In the genomic region with DNA sequence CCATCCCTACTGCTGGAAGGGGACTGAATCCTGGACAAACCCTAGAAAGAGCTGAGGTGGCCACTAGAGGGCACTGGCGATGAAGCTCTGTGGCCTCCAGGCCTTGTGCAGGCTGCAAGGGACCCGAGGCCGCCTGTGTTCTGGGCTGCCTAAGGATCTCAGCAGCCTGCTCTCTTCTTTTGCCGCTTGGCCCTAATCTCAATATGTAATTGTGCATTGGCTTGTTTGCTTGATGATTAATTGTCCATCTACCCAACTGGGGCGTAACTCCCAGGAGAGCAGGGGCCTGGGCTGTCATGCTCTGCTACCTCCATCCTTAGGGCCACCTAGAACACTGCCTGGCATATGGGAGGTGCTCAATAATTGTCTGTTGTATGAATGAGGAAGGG, we compare ENCODE assay signal across 8 cellular contexts.
A peak's percentile ranks its signal among the peaks of the same experiment; 100 is the strongest.
DNase-seq lines count a peak whose midpoint lies in the region; ATAC-seq, FAIRE-seq and TF ChIP-seq lines count a peak whose summit lies in the region.

No MANE protein-coding gene starts in this region.

- H3K4me3 ChIP-seq in KMS-11 (IDR thresholded peaks at IDR 0.05; ENCODE audit: insufficient read depth, low read depth, low read length): no peak overlapping the region
- H3K4me3 ChIP-seq in PC-9: no peak overlapping the region
- no peak overlapping the region for H3K4me3 ChIP-seq in fibroblast of lung (replicated peaks in 1 of 4; ENCODE audit: control extremely low read depth in 1 of 4, insufficient read depth in 1 of 4, low read depth in 3 of 4, low read length in 4 of 4)
- H3K4me3 ChIP-seq in neural progenitor cell: no peak overlapping the region
- H3K4me3 ChIP-seq in stomach: no peak overlapping the region

- H3K36me3 ChIP-seq in KMS-11 (ENCODE audit: insufficient read depth) (no peaks in the 10 kb centered on the region), PC-9 (ENCODE audit: low read depth) (no peaks in the 10 kb centered on the region), fibroblast of lung (ENCODE audit: control insufficient read depth, insufficient read depth, low read length) (peaks cover 16% of the 10 kb centered on the region), neural progenitor cell (no peaks in the 10 kb centered on the region), stomach (peaks cover 0 to 61% (median 33%) of the 10 kb centered on the region in 4 donors)

- H3K79me2 ChIP-seq in KMS-11 (ENCODE audit: insufficient read depth, low read depth): no peaks in the 10 kb centered on the region
- H3K79me2 ChIP-seq in PC-9 (ENCODE audit: low read depth): no peaks in the 10 kb centered on the region
- no peaks in the 10 kb centered on the region for H3K79me2 ChIP-seq in fibroblast of lung (ENCODE audit: control insufficient read depth, insufficient read depth, low read length)
- no peaks in the 10 kb centered on the region for H3K79me2 ChIP-seq in neural progenitor cell (ENCODE audit: low read depth)

- no peak overlapping the region for H2AFZ ChIP-seq in KMS-11 (ENCODE audit: low read depth)
- no peak overlapping the region for H2AFZ ChIP-seq in PC-9
- H2AFZ ChIP-seq in fibroblast of lung (ENCODE audit: low read length): no peak overlapping the region
- H2AFZ ChIP-seq in neural progenitor cell (replicated peaks): no peak overlapping the region

- H3K9ac ChIP-seq in KMS-11: no peak overlapping the region
- H3K9ac ChIP-seq in fibroblast of lung (ENCODE audit: insufficient read depth, low read length): no peak overlapping the region
- no peak overlapping the region for H3K9ac ChIP-seq in neural progenitor cell

- CTCF ChIA-PET in PC-9 (lab: Charles Lee): no interaction called here

- H3F3A ChIP-seq in PC-9 (ENCODE audit: insufficient read depth, low read depth): no peaks in the 10 kb centered on the region
- no peaks in the 10 kb centered on the region for H3F3A ChIP-seq in neural progenitor cell (ENCODE audit: low read depth)

- H3K4me1 Mint-ChIP-seq in activated T-cell treated with anti-CD3 and anti-CD28 coated beads, Interleukin-2, amount 50 U/mL, for 24 hours (ENCODE audit: low read depth): peaks cover 8% of the 10 kb centered on the region
- H3K4me1 Mint-ChIP-seq in neural progenitor cell: peaks cover 10% of the 10 kb centered on the region

- intact Hi-C loops in PC-9 (cut with micrococcal nuclease; ENCODE audit: unreplicated experiment): loop anchor here (1.0 kb wide), 1 partner anchor 85 kb away; no protein-coding TSS in a partner anchor
- intact Hi-C loops in stomach (cut with DNase I; ENCODE audit: low total_unique reads): loop anchor here (5.0 kb wide), 1 partner anchor 85 kb away; no protein-coding TSS in a partner anchor

- H3K4me2 ChIP-seq in KMS-11 (no peak overlapping the region), PC-9 (no peak overlapping the region), fibroblast of lung (ENCODE audit: extremely low read depth, insufficient read depth, low read length) (no peak overlapping the region), neural progenitor cell (no peak overlapping the region)

- H3K27ac Mint-ChIP-seq in activated T-cell treated with anti-CD3 and anti-CD28 coated beads, Interleukin-2, amount 50 U/mL, for 24 hours: peak overlapping the region; percentile 48
- no peak overlapping the region for H3K27ac Mint-ChIP-seq in neural progenitor cell

- POLR2A ChIA-PET in PC-9 (lab: Charles Lee; ENCODE audit: unreplicated experiment): no interaction called here

- no peaks in the 10 kb centered on the region for H3K9me3 Mint-ChIP-seq in activated T-cell treated with anti-CD3 and anti-CD28 coated beads, Interleukin-2, amount 50 U/mL, for 24 hours
- no peaks in the 10 kb centered on the region for H3K9me3 Mint-ChIP-seq in neural progenitor cell

- no peaks in the 10 kb centered on the region for H3K27me3 ChIP-seq in KMS-11 (ENCODE audit: insufficient read depth, low read depth)
- H3K27me3 ChIP-seq in PC-9 (ENCODE audit: insufficient read depth, low read depth): no peaks in the 10 kb centered on the region
- no peaks in the 10 kb centered on the region for H3K27me3 ChIP-seq in fibroblast of lung (ENCODE audit: control insufficient read depth, insufficient read depth, low read length)
- no peaks in the 10 kb centered on the region for H3K27me3 ChIP-seq in neural progenitor cell
- no peaks in the 10 kb centered on the region for H3K27me3 ChIP-seq in stomach

- TF ChIP-seq CTCF in D721Med (IDR thresholded peaks at IDR 0.05; ENCODE audit: insufficient read depth, missing control alignments): peak; percentile 86
- TF ChIP-seq CTCF in KMS-11 (conservative IDR thresholded peaks at IDR 0.05; ENCODE audit: low read depth, low read length): peak; percentile 70
- peak; percentile 77 for TF ChIP-seq CTCF in PC-9 (conservative IDR thresholded peaks at IDR 0.05)
- peak; percentile 90 to 95 for TF ChIP-seq CTCF in fibroblast of lung (conservative IDR thresholded peaks at IDR 0.05 in 1 of 2, IDR thresholded peaks at IDR 0.05 in 1 of 2; ENCODE audit: low read depth in 1 of 2, low read length in 2 of 2)
- peak; percentile 90 for TF ChIP-seq CTCF in neural progenitor cell (IDR thresholded peaks at IDR 0.05)
- TF ChIP-seq CTCF in stomach (IDR thresholded peaks at IDR 0.05): peak in 5 of 7 experiments; percentile 59 to 91 (median 76)

- DNase-seq in D721Med (ENCODE audit: insufficient read length, low spot score) (peak; percentile 95), PC-9 (peak; percentile 37 to 56), fibroblast of lung (ENCODE audit: low read depth in 2 of 2) (peak; percentile 62 to 83), neural progenitor cell (ENCODE audit: low spot score) (peak; percentile 87), stomach (peak; percentile 84)
- peak; percentile 85 for DNase-seq in activated T-cell treated with anti-CD3 and anti-CD28 coated beads, Interleukin-2, amount 50 U/mL, for 24 hours

- H4K20me1 ChIP-seq in KMS-11 (ENCODE audit: insufficient read depth): no peaks in the 10 kb centered on the region
- H4K20me1 ChIP-seq in PC-9 (ENCODE audit: insufficient read depth): no peaks in the 10 kb centered on the region
- H4K20me1 ChIP-seq in fibroblast of lung (ENCODE audit: control insufficient read depth, extremely low read depth, insufficient read depth, low read length): no peaks in the 10 kb centered on the region
- H4K20me1 ChIP-seq in neural progenitor cell (ENCODE audit: low read depth): no peaks in the 10 kb centered on the region

- no peak overlapping the region for H3K4me3 Mint-ChIP-seq in activated T-cell treated with anti-CD3 and anti-CD28 coated beads, Interleukin-2, amount 50 U/mL, for 24 hours
- no peak overlapping the region for H3K4me3 Mint-ChIP-seq in neural progenitor cell

- H3K9me2 ChIP-seq in PC-9 (ENCODE audit: insufficient read depth): no peaks in the 10 kb centered on the region

- peak; percentile 63 for FAIRE-seq in D721Med (lab: Jason Lieb, UNC)

- no peaks in the 10 kb centered on the region for H3K27me3 Mint-ChIP-seq in activated T-cell treated with anti-CD3 and anti-CD28 coated beads, Interleukin-2, amount 50 U/mL, for 24 hours
- H3K27me3 Mint-ChIP-seq in neural progenitor cell (ENCODE audit: insufficient read depth, low read depth): no peaks in the 10 kb centered on the region

- H3K9me3 ChIP-seq in PC-9 (ENCODE audit: insufficient read depth, low read depth): no peaks in the 10 kb centered on the region
- no peaks in the 10 kb centered on the region for H3K9me3 ChIP-seq in fibroblast of lung (ENCODE audit: control insufficient read depth, insufficient read depth, low read depth, low read length)
- no peaks in the 10 kb centered on the region for H3K9me3 ChIP-seq in neural progenitor cell (ENCODE audit: low read depth)
- no peaks in the 10 kb centered on the region for H3K9me3 ChIP-seq in stomach

- H3K4me1 ChIP-seq in KMS-11 (ENCODE audit: low read depth, poor library complexity, severe bottlenecking): no peaks in the 10 kb centered on the region
- no peaks in the 10 kb centered on the region for H3K4me1 ChIP-seq in PC-9 (replicated peaks; ENCODE audit: insufficient read depth)
- H3K4me1 ChIP-seq in fibroblast of lung (ENCODE audit: control insufficient read depth, extremely low read depth, insufficient read depth, low read length): no peaks in the 10 kb centered on the region
- H3K4me1 ChIP-seq in neural progenitor cell: no peaks in the 10 kb centered on the region
- peaks cover 0 to 5% (median 0%) of the 10 kb centered on the region in 4 donors for H3K4me1 ChIP-seq in stomach

- 15 to 23% (median 18%) methylated on average over 3 to 5 of the region's 5 CpGs for whole genome bisulfite sequencing in stomach, 5 donors

- peaks cover 84% of the 10 kb centered on the region for H3K36me3 Mint-ChIP-seq in activated T-cell treated with anti-CD3 and anti-CD28 coated beads, Interleukin-2, amount 50 U/mL, for 24 hours (ENCODE audit: low read depth)
- H3K36me3 Mint-ChIP-seq in neural progenitor cell: no peaks in the 10 kb centered on the region

- no peak for TF ChIP-seq POLR2A in stomach (IDR thresholded peaks at IDR 0.05)

- no TSS peak for BruUV-seq in PC-9 (replicated peaks; lab: Mats Ljungman, UMichigan)

- H3K27ac ChIP-seq in KMS-11: no peak overlapping the region
- H3K27ac ChIP-seq in PC-9: no peak overlapping the region
- no peak overlapping the region for H3K27ac ChIP-seq in fibroblast of lung (ENCODE audit: insufficient read depth, low read length)
- no peak overlapping the region for H3K27ac ChIP-seq in neural progenitor cell
- no peak overlapping the region for H3K27ac ChIP-seq in stomach

- ATAC-seq in GM21528 (IDR thresholded peaks at IDR 0.05; ENCODE audit: low FRiP score, unreplicated experiment): peak; percentile 79

- TF ChIP-seq EP300 in stomach (IDR thresholded peaks at IDR 0.05): no peak
